Comparison of ENCODE assay signal across 9 cellular contexts in genomic region chr2:238263204-238264071, GRCh38. TPM values are rescaled to one million over a fixed set of nuclear protein-coding genes. Genes with fewer than 3 reads are reported as not detected.
DNase-seq lines count a peak whose midpoint lies in the region; ATAC-seq, FAIRE-seq and TF ChIP-seq lines count a peak whose summit lies in the region.
"Had no signal": no experiment of that assay in that cellular context is flagged by ENCODE, and none has a peak within 500 bp of the region (broad histone marks: within the 10 kb centered on the region; RNA-seq: fewer than 3 reads in every experiment).

No MANE protein-coding gene starts in this region.

- peak; percentile 91 for TF ChIP-seq CTCF in osteocyte (IDR thresholded peaks at IDR 0.05)
- TF ChIP-seq CTCF in tibial artery (IDR thresholded peaks at IDR 0.05), result peak; percentile 75 to 90

- peak overlapping the region; percentile 69 for H3K27ac Mint-ChIP-seq in osteocyte (ENCODE audit: unreplicated experiment)

- no peak for FAIRE-seq in frontal cortex (lab: Jason Lieb, UNC)
- FAIRE-seq: islet of Langerhans had no signal

- peaks cover 9% of the 10 kb centered on the region for H3K4me1 Mint-ChIP-seq in osteocyte (ENCODE audit: unreplicated experiment)

- intact Hi-C loops in tibial artery (cut with DNase I; ENCODE audit: low total_unique reads), result loop anchor here (2.0 kb wide), 1 partner anchor 405 kb away; the partner anchor contains the start of gene RAMP1

- no peaks in the 10 kb centered on the region for H3K9me3 Mint-ChIP-seq in osteocyte (ENCODE audit: unreplicated experiment)

- ATAC-seq in GM19023 (IDR thresholded peaks at IDR 0.05; ENCODE audit: unreplicated experiment), result no peak

- peaks cover 4% of the 10 kb centered on the region for H3K36me3 Mint-ChIP-seq in osteocyte (ENCODE audit: unreplicated experiment)

- H3K4me3 ChIP-seq in SJSA1 (no peak overlapping the region), tibial artery (no peak overlapping the region)

- no peaks in the 10 kb centered on the region for H3K27me3 Mint-ChIP-seq in osteocyte (ENCODE audit: unreplicated experiment)

- no peaks in the 10 kb centered on the region for H3K4me1 ChIP-seq in SJSA1 (replicated peaks)
- H3K4me1 ChIP-seq in tibial artery, result peaks cover 0 to 23% (median 9%) of the 10 kb centered on the region in 4 donors

- peak; percentile 87 for DNase-seq in EL
- peak; percentile 72 to 76 for DNase-seq in Kasumi-1 (lab: John Stamatoyannopoulos, UW)
- peak; percentile 71 to 87 for DNase-seq in SJSA1 (ENCODE audit: low read depth in 1 of 2, low spot score in 2 of 2)
- peak; percentile 72 for DNase-seq in activated naive CD4-positive, alpha-beta T cell treated with Interleukin-2 at 50 U/mL for 16 hours
- peak; percentile 78 to 90 for DNase-seq in frontal cortex (ENCODE audit: low spot score in 2 of 2)
- peak; percentile 95 for DNase-seq in osteocyte (ENCODE audit: extremely low spot score, unreplicated experiment)
- DNase-seq in tibial artery, result peak; percentile 97

- H3K27ac ChIP-seq in SJSA1, result no peak overlapping the region
- H3K27ac ChIP-seq in tibial artery, result peak overlapping the region; percentile 41 to 49

- H3K27me3 ChIP-seq in SJSA1 (replicated peaks) (no peaks in the 10 kb centered on the region), tibial artery (no peaks in the 10 kb centered on the region)

- H3K4me3 Mint-ChIP-seq in osteocyte (ENCODE audit: unreplicated experiment), result no peak overlapping the region

- H3K9me3 ChIP-seq in SJSA1 (replicated peaks), result no peaks in the 10 kb centered on the region
- no peaks in the 10 kb centered on the region for H3K9me3 ChIP-seq in tibial artery

- H3K36me3 ChIP-seq in SJSA1 (peaks cover 57% of the 10 kb centered on the region), tibial artery (peaks cover 46 to 88% (median 79%) of the 10 kb centered on the region in 3 donors)

RNA-seq across cellular contexts. Expression of gene HES6, which starts 23.6 kb away (rescaled TPM):
- 13.8 and 31.7 TPM in 2 replicates for total RNA-seq in SJSA1 (2014; rRNA removed; shearing (Covaris generic))
- total RNA-seq in frontal cortex, result 67.7 TPM
- total RNA-seq in osteocyte, result 6.2 and 6.5 TPM in 2 replicates

RNA-seq across cellular contexts. Expression of gene PER2, which starts 25.0 kb away (rescaled TPM):
- 4.6 and 5.8 TPM in 2 replicates for total RNA-seq in SJSA1 (2014; rRNA removed; shearing (Covaris generic))
- total RNA-seq in frontal cortex, result 5.3 TPM
- total RNA-seq in osteocyte, result 3.7 and 5.7 TPM in 2 replicates

RNA-seq across cellular contexts. Expression of gene TRAF3IP1, which starts 56.9 kb away (rescaled TPM):
- 6.9 and 12.7 TPM in 2 replicates for total RNA-seq in SJSA1 (2014; rRNA removed; shearing (Covaris generic))
- total RNA-seq in frontal cortex (13.5 TPM), osteocyte (17.3 and 19.4 TPM in 2 replicates)

RNA-seq across cellular contexts. Expression of gene ILKAP, which starts 59.9 kb away (rescaled TPM):
- total RNA-seq in SJSA1 (2014; rRNA removed; shearing (Covaris generic)), result 14.5 and 20.2 TPM in 2 replicates
- 73.4 TPM for total RNA-seq in frontal cortex
- total RNA-seq in osteocyte, result 34.1 and 37.2 TPM in 2 replicates
